Comparison of ENCODE assay signal across 1 cellular context in genomic region chr15:52261498-52262242, GRCh38.
A peak's percentile ranks its signal among the peaks of the same experiment; 100 is the strongest.
TF ChIP-seq lines count a peak whose summit lies in the region.

No MANE protein-coding gene starts in this region.

TF ChIP-seq in GM12878, 131 proteins besides CTCF, POLR2A, EP300 and RAD21 (continued from another document):
- no peak for TF ChIP-seq CEBPZ (IDR thresholded peaks at IDR 0.05; ENCODE audit: low read depth, low read length)
- TF ChIP-seq IKZF2 (IDR thresholded peaks at IDR 0.05) = peak; percentile 61 to 65
- TF ChIP-seq PAX8 (IDR thresholded peaks at IDR 0.05) = no peak
- no peak for TF ChIP-seq RAD51 (IDR thresholded peaks at IDR 0.05)
- TF ChIP-seq CREB1 (IDR thresholded peaks at IDR 0.05; ENCODE audit: low read depth) = no peak; the same call in 1 of the 2 replicates
- peak; percentile 76 for TF ChIP-seq JUNB (IDR thresholded peaks at IDR 0.05)
- TF ChIP-seq CUX1 (IDR thresholded peaks at IDR 0.05; ENCODE audit: insufficient replicate concordance, low read depth, low read length) = no peak
- TF ChIP-seq ZZZ3 (IDR thresholded peaks at IDR 0.05; ENCODE audit: control insufficient read depth, insufficient read length, low read depth) = no peak
- no peak for TF ChIP-seq WRNIP1 (IDR thresholded peaks at IDR 0.05; ENCODE audit: borderline replicate concordance, low read depth, low read length)
- no peak for TF ChIP-seq CHD2 (IDR thresholded peaks at IDR 0.05; ENCODE audit: borderline replicate concordance, low read depth, low read length)
- TF ChIP-seq SMAD5 (IDR thresholded peaks at IDR 0.05; ENCODE audit: low read depth) = no peak
- no peak for TF ChIP-seq BCL11A (IDR thresholded peaks at IDR 0.05; ENCODE audit: low read depth, low read length)
